1 cellular context compared by ENCODE assay signal in the genomic region with DNA sequence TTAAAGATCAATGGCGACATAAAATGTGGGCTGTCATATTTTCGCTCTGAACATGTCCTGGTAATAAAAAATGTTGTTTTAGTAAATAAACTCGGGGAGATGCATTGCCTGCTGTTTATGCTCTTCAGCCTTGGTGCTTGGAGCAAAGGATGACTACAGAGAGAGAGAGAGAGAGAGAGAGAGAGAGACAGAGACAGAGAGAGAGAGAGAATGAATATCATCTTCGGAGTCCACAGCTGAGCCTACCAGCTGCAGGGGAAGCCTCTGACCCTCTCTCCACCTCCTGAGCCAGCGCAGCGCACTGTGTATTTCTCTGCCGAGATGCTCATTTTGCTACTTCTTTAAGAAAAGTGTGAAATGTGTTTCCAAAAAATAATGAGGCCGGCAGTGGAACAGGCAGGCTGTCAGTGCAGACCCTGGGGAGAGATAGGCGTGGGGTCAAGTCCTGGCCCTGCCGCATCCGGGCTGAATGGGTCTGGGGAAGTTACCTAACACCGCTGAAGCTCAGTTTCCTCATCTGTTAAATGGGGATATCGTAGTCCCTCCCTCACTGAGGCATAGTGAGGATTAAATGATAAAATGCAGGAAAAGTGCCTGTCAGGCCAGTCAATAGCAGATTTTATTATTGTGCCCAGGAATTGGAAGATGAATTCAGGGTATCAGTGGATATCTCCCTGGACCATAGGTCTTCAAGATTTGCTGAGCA.
TF ChIP-seq lines count a peak whose summit lies in the region.

No MANE protein-coding gene starts in this region.

TF ChIP-seq in SK-N-SH treated with all-trans-retinoic acid at 6 μM for 48 hours, 23 proteins besides CTCF, POLR2A, EP300 and RAD21 (continued from another document):
- TF ChIP-seq, protein P1, sequence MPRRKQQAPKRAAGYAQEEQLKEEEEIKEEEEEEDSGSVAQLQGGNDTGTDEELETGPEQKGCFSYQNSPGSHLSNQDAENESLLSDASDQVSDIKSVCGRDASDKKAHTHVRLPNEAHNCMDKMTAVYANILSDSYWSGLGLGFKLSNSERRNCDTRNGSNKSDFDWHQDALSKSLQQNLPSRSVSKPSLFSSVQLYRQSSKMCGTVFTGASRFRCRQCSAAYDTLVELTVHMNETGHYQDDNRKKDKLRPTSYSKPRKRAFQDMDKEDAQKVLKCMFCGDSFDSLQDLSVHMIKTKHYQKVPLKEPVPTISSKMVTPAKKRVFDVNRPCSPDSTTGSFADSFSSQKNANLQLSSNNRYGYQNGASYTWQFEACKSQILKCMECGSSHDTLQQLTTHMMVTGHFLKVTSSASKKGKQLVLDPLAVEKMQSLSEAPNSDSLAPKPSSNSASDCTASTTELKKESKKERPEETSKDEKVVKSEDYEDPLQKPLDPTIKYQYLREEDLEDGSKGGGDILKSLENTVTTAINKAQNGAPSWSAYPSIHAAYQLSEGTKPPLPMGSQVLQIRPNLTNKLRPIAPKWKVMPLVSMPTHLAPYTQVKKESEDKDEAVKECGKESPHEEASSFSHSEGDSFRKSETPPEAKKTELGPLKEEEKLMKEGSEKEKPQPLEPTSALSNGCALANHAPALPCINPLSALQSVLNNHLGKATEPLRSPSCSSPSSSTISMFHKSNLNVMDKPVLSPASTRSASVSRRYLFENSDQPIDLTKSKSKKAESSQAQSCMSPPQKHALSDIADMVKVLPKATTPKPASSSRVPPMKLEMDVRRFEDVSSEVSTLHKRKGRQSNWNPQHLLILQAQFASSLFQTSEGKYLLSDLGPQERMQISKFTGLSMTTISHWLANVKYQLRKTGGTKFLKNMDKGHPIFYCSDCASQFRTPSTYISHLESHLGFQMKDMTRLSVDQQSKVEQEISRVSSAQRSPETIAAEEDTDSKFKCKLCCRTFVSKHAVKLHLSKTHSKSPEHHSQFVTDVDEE (CRISPR knock-in tag; IDR thresholded peaks at IDR 0.05): no peak
- TF ChIP-seq ISL1 (CRISPR knock-in tag; IDR thresholded peaks at IDR 0.05) (no peak), CSDC2 (CRISPR knock-in tag; IDR thresholded peaks at IDR 0.05) (no peak), ARNTL (CRISPR knock-in tag; IDR thresholded peaks at IDR 0.05; ENCODE audit: borderline replicate concordance, low read depth) (no peak), ZNF8 (CRISPR knock-in tag; IDR thresholded peaks at IDR 0.05) (no peak), ZFP3 (CRISPR knock-in tag; IDR thresholded peaks at IDR 0.05) (no peak), TOX (CRISPR knock-in tag; IDR thresholded peaks at IDR 0.05; ENCODE audit: borderline replicate concordance) (no peak), SNAI2 (CRISPR knock-in tag; IDR thresholded peaks at IDR 0.05) (no peak), OSR1 (CRISPR knock-in tag; IDR thresholded peaks at IDR 0.05) (no peak), GLIS3 (CRISPR knock-in tag; IDR thresholded peaks at IDR 0.05) (no peak)
- TF ChIP-seq, protein P2, sequence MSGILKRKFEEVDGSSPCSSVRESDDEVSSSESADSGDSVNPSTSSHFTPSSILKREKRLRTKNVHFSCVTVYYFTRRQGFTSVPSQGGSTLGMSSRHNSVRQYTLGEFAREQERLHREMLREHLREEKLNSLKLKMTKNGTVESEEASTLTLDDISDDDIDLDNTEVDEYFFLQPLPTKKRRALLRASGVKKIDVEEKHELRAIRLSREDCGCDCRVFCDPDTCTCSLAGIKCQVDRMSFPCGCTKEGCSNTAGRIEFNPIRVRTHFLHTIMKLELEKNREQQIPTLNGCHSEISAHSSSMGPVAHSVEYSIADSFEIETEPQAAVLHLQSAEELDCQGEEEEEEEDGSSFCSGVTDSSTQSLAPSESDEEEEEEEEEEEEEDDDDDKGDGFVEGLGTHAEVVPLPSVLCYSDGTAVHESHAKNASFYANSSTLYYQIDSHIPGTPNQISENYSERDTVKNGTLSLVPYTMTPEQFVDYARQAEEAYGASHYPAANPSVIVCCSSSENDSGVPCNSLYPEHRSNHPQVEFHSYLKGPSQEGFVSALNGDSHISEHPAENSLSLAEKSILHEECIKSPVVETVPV (CRISPR knock-in tag; IDR thresholded peaks at IDR 0.05): no peak
TF ChIP-seq in SK-N-SH treated with all-trans-retinoic acid at 6 μM for 48 hours: peak in this region for 0.
